Comparison of ENCODE assay signal across 11 cellular contexts in the genomic region with DNA sequence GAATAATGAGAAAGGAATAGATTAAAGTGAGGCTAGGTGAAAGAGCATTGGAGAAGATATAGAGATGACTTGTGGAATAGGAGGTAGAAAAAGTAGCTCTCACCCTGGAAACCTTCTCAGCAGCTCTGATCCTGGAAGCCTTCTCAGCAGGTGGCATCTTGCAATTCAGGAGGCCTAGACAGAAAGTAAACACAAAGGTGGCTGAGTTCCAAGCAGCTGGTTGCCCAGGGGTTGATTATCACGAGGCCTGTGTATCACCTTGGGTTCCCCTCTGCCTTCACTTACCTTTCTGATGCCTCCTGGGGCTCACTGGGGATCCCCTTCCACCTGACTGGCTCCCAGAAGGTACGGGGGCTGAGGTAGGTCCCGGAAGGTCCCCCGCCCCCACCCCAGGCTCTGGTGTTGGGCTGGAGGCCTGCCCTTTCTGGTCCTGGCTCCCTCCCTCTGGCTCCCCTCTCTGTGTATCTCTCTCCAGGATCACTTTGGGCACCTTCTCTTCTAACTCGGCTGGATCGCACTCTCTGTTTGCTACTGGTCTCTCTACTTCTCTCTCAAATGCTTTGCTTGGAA. TPM values are rescaled to one million over a fixed set of nuclear protein-coding genes. Genes with fewer than 3 reads are reported as not detected.
DNase-seq lines count a peak whose midpoint lies in the region; TF ChIP-seq lines count a peak whose summit lies in the region.
"Had no signal": no experiment of that assay in that cellular context is flagged by ENCODE, and none has a peak within 500 bp of the region (broad histone marks: within the 10 kb centered on the region; RNA-seq: fewer than 3 reads in every experiment).

No MANE protein-coding gene starts in this region.

- H3K4me1 Mint-ChIP-seq in T-helper 1 cell treated with Interleukin-12 subunit alpha and Interleukin-12 subunit beta and Interleukin-4 antibody, amounts not matched to agents 30 μg/mL and 1 μg/mL, for 36 hours (ENCODE audit: low read depth), result peaks cover 29% of the 10 kb centered on the region
- peaks cover 18% of the 10 kb centered on the region for H3K4me1 Mint-ChIP-seq in chondrocyte (ENCODE audit: low read depth)

- TF ChIP-seq CTCF in chondrocyte (IDR thresholded peaks at IDR 0.05), result no peak
- TF ChIP-seq CTCF in spleen (IDR thresholded peaks at IDR 0.05 in 8 of 11, conservative IDR thresholded peaks at IDR 0.05 in 3 of 11), result no peak
- TF ChIP-seq CTCF in thyroid gland (IDR thresholded peaks at IDR 0.05), result no peak

- peaks cover 64% of the 10 kb centered on the region for H3K36me3 Mint-ChIP-seq in T-helper 1 cell treated with Interleukin-12 subunit alpha and Interleukin-12 subunit beta and Interleukin-4 antibody, amounts not matched to agents 30 μg/mL and 1 μg/mL, for 36 hours (ENCODE audit: low read depth)
- H3K36me3 Mint-ChIP-seq in chondrocyte (ENCODE audit: low read depth), result peaks cover 48% of the 10 kb centered on the region

- no peaks in the 10 kb centered on the region for H3K27me3 Mint-ChIP-seq in T-helper 1 cell treated with Interleukin-12 subunit alpha and Interleukin-12 subunit beta and Interleukin-4 antibody, amounts not matched to agents 30 μg/mL and 1 μg/mL, for 36 hours (ENCODE audit: low read depth)
- H3K27me3 Mint-ChIP-seq in chondrocyte (ENCODE audit: low read depth), result no peaks in the 10 kb centered on the region

- no peaks in the 10 kb centered on the region for H3K27me3 ChIP-seq in spleen (replicated peaks in 1 of 7)
- no peaks in the 10 kb centered on the region for H3K27me3 ChIP-seq in thyroid gland

- no peak overlapping the region for H3K27ac ChIP-seq in spleen
- H3K27ac ChIP-seq in thyroid gland, result no peak overlapping the region

- H3K4me3 ChIP-seq in spleen, result no peak overlapping the region
- no peak overlapping the region for H3K4me3 ChIP-seq in thyroid gland (replicated peaks in 1 of 3)

- H3K4me1 ChIP-seq in spleen (peaks cover 0 to 19% (median 0%) of the 10 kb centered on the region in 6 donors), thyroid gland (no peaks in the 10 kb centered on the region)

- WGBS in spleen, 5 donors, result 85 to 93% (median 90%) methylated on average over 6 of the region's 6 CpGs
- WGBS in thyroid gland, 2 donors, result 79 to 84% methylated on average over 5 of the region's 6 CpGs

- no peaks in the 10 kb centered on the region for H3K9me3 Mint-ChIP-seq in T-helper 1 cell treated with Interleukin-12 subunit alpha and Interleukin-12 subunit beta and Interleukin-4 antibody, amounts not matched to agents 30 μg/mL and 1 μg/mL, for 36 hours
- H3K9me3 Mint-ChIP-seq in chondrocyte (ENCODE audit: low read depth), result no peaks in the 10 kb centered on the region

- H3K27ac Mint-ChIP-seq in T-helper 1 cell treated with Interleukin-12 subunit alpha and Interleukin-12 subunit beta and Interleukin-4 antibody, amounts not matched to agents 30 μg/mL and 1 μg/mL, for 36 hours, result peak overlapping the region; percentile 56
- no peak overlapping the region for H3K27ac Mint-ChIP-seq in chondrocyte (ENCODE audit: unreplicated experiment)

- no peak for TF ChIP-seq POLR2A in spleen (IDR thresholded peaks at IDR 0.05)
- no peak for TF ChIP-seq POLR2A in thyroid gland (IDR thresholded peaks at IDR 0.05)

- DNase-seq in T-helper 1 cell (no peak), NCI-H345 treated with DMSO at 0.1 percent for 48 hours (lab: John Stamatoyannopoulos, UW; ENCODE audit: unreplicated experiment) (peak; percentile 84), chondrocyte (ENCODE audit: low spot score) (peak; percentile 42), spleen (peak; percentile 37), thyroid gland (no peak), HuH-7 (ENCODE audit: low spot score) (no peak), foreskin melanocyte (no peak)
- DNase-seq: activated CD4-positive, alpha-beta T cell treated with anti-CD3 and anti-CD28 coated beads, Interleukin-2, amount 50 U/mL, for 4 hours; activated naive CD4-positive, alpha-beta T cell treated with Interleukin-2 at 50 U/mL for 16 hours; NCI-H226 had no signal

- no peak overlapping the region for H3K4me3 Mint-ChIP-seq in T-helper 1 cell treated with Interleukin-12 subunit alpha and Interleukin-12 subunit beta and Interleukin-4 antibody, amounts not matched to agents 30 μg/mL and 1 μg/mL, for 36 hours
- no peak overlapping the region for H3K4me3 Mint-ChIP-seq in chondrocyte (ENCODE audit: unreplicated experiment)

- peaks cover 0 to 99% (median 55%) of the 10 kb centered on the region in 6 donors for H3K36me3 ChIP-seq in spleen
- H3K36me3 ChIP-seq in thyroid gland, result peaks cover 25 to 36% of the 10 kb centered on the region in 2 donors

- intact Hi-C loops in spleen (cut with DNase I; ENCODE audit: low total_unique reads), result no loop called here
- intact Hi-C loops in thyroid gland (cut with DNase I), result no loop called here

- H3K9me3 ChIP-seq in spleen, result no peaks in the 10 kb centered on the region
- H3K9me3 ChIP-seq in thyroid gland, result no peaks in the 10 kb centered on the region

RNA-seq across cellular contexts. Expression of gene MDC1, which starts 9.7 kb away (rescaled TPM):
- total RNA-seq in chondrocyte (25.5 to 33.5 TPM (median 33.1 TPM) in 3 replicates), spleen (10 to 100 TPM; 20.8 to 47.7 (median 39.0) TPM), thyroid gland (10 to 100 TPM; 15.3 to 27.2 (median 20.2) TPM)
- 10 to 100 TPM in 2 of 3 donors, 1 to 10 TPM in 1; 7.8 to 18.2 (median 16.5) TPM for polyA plus RNA-seq in spleen

RNA-seq across cellular contexts. Expression of gene TUBB, which starts 12.8 kb away (rescaled TPM):
- 681 to 975 TPM (median 692 TPM) in 3 replicates for total RNA-seq in chondrocyte
- total RNA-seq in spleen, result 100 to 1,000 TPM; 189 to 344 (median 272) TPM
- polyA plus RNA-seq in spleen, result 100 to 1,000 TPM; 109 to 203 (median 182) TPM
- 100 to 1,000 TPM; 162 to 441 (median 269) TPM for total RNA-seq in thyroid gland

RNA-seq across cellular contexts. Expression of gene NRM, which starts 16.6 kb away (rescaled TPM):
- 18.6 to 26.3 TPM (median 20.0 TPM) in 3 replicates for total RNA-seq in chondrocyte
- total RNA-seq in spleen, result 10 to 100 TPM in 6 of 7 donors, 1 to 10 TPM in 1; 9.8 to 13.8 (median 11.0) TPM
- polyA plus RNA-seq in spleen, result 10 to 100 TPM; 14.1 to 19.6 (median 17.7) TPM
- 1 to 10 TPM; 3.5 to 8.3 (median 5.7) TPM for total RNA-seq in thyroid gland

RNA-seq across cellular contexts. Expression of gene PPP1R18, which starts 20.9 kb away (rescaled TPM):
- total RNA-seq in chondrocyte (99.9 to 171 TPM (median 165 TPM) in 3 replicates), spleen (100 to 1,000 TPM; 128 to 187 (median 150) TPM), thyroid gland (10 to 100 TPM; 14.2 to 35.1 (median 15.2) TPM)
- polyA plus RNA-seq in spleen, result 100 to 1,000 TPM; 153 to 188 (median 186) TPM

RNA-seq across cellular contexts. Expression of gene DHX16, which starts 34.6 kb away (rescaled TPM):
- total RNA-seq in chondrocyte (20.4 to 29.6 TPM (median 22.6 TPM) in 3 replicates), spleen (10 to 100 TPM; 30.0 to 39.6 (median 35.4) TPM), thyroid gland (10 to 100 TPM; 25.6 to 38.8 (median 28.2) TPM)
- 10 to 100 TPM; 21.7 to 39.7 (median 33.8) TPM for polyA plus RNA-seq in spleen

Comparison
In these comparisons a context has a peak if more than half of its experiments do, and no peak if none do; other contexts are left out.
1. DNase-seq: peak in NCI-H345 treated with DMSO at 0.1 percent for 48 hours (single experiment), chondrocyte (single experiment) and spleen (single experiment); none in T-helper 1 cell (0 of 5), thyroid gland (0 of 2), HuH-7 (single experiment) and foreskin melanocyte (single experiment).